Comparison of ENCODE assay signal across 1 cellular context in the genomic region with DNA sequence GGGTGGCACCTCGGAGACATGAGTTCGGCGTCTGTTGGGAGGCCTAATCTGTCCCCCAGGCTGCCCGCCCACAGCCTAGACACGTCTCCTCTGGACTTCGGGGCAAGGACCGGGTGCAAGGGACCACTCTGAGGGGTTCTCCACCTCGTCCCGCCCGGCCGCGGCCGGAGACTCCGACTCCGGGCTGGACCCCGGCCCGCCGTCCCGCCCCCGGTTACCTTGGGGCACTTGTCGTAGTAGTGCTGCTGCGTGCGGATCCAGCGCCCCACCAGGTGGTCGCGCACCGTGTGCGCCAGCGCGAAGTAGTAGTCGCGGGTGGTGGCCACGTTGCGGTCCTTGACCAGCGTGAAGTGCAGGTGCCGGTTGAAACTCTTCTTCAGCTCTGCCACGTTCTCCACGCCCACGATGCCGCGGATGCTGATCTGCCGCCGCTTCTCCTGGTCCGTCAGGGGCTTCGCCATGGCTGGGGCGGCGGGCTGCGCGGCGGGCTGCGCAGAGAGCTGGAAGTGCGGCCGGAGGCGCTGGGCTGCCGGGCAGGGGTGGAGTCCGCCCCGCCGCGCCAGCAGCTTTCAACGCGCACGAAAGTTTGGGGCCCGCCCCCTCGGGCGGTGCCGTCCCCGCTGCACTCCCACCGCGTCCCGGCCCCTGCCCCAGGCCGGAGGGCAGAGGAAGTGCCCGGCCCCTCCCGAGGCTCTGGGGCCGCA.
TF ChIP-seq lines count a peak whose summit lies in the region.

TSS of gene PYGL (minus strand) at position 541 of the 704 bp plus-strand sequence. CDS start at position 461, 80 bp downstream.

TF ChIP-seq in GM12878, 131 proteins besides CTCF, POLR2A, EP300 and RAD21 (continued from another document):
- TF ChIP-seq MYB (IDR thresholded peaks at IDR 0.05; ENCODE audit: borderline replicate concordance, low read depth, low read length): no peak
- TF ChIP-seq SIX5 (IDR thresholded peaks at IDR 0.05; ENCODE audit: low read depth, low read length, severe bottlenecking): no peak
- peak; percentile 30; the same call in 1 of the 2 replicates for TF ChIP-seq NRF1 (conservative IDR thresholded peaks at IDR 0.05; ENCODE audit: low read depth, low read length)
- TF ChIP-seq SMARCA5 (IDR thresholded peaks at IDR 0.05): no peak
- TF ChIP-seq TCF7 (IDR thresholded peaks at IDR 0.05; ENCODE audit: borderline replicate concordance): no peak
- TF ChIP-seq FOS (IDR thresholded peaks at IDR 0.05; ENCODE audit: borderline replicate concordance, extremely low read depth, insufficient read length): no peak
- no peak for TF ChIP-seq NBN (IDR thresholded peaks at IDR 0.05)
- TF ChIP-seq PAX8 (IDR thresholded peaks at IDR 0.05): no peak
- TF ChIP-seq HDAC6 (IDR thresholded peaks at IDR 0.05; ENCODE audit: unreplicated experiment): peak; percentile 44
- no peak for TF ChIP-seq DPF2 (IDR thresholded peaks at IDR 0.05)
- no peak for TF ChIP-seq MXI1 (IDR thresholded peaks at IDR 0.05; ENCODE audit: low read depth, low read length)
